In genomic region chr9:124831642-124832364, GRCh38 we compare ENCODE assay signal across 17 cellular contexts. TPM values are rescaled to one million over a fixed set of nuclear protein-coding genes. Genes with fewer than 3 reads are reported as not detected.
DNase-seq lines count a peak whose midpoint lies in the region; ATAC-seq and TF ChIP-seq lines count a peak whose summit lies in the region.
"Had no signal": no experiment of that assay in that cellular context is flagged by ENCODE, and none has a peak within 500 bp of the region (broad histone marks: within the 10 kb centered on the region; RNA-seq: fewer than 3 reads in every experiment).

No MANE protein-coding gene starts in this region.

- no peak for TF ChIP-seq POLR2A in body of pancreas (IDR thresholded peaks at IDR 0.05)

- no peaks in the 10 kb centered on the region; the same call in 1 of the 2 replicates for H3K9me3 ChIP-seq in BLaER1
- no peaks in the 10 kb centered on the region for H3K9me3 ChIP-seq in body of pancreas
- no peaks in the 10 kb centered on the region for H3K9me3 ChIP-seq in right cardiac atrium (ENCODE audit: control insufficient read depth, low read length)
- H3K9me3 ChIP-seq in psoas muscle, result no peaks in the 10 kb centered on the region

- intact Hi-C loops in body of pancreas (cut with DNase I) (no loop called here), right cardiac atrium (cut with DNase I) (no loop called here), psoas muscle (cut with DNase I) (no loop called here)

- no peak overlapping the region for H3K4me3 Mint-ChIP-seq in activated T-cell treated with anti-CD3 and anti-CD28 coated beads, Interleukin-2, amount 50 U/mL, for 72 hours
- H3K4me3 Mint-ChIP-seq in mesothelial cell of epicardium, result no peak overlapping the region
- H3K4me3 Mint-ChIP-seq: CD4-positive, CD25-positive, alpha-beta regulatory T cell; T-helper 2 cell treated with Interferon-gamma antibody and Interleukin-4, amounts not matched to agents 5 μg/mL and 100 μg/mL, for 36 hours had no signal

- H3K4me3 ChIP-seq in BLaER1 (no peak overlapping the region), body of pancreas (no peak overlapping the region), right cardiac atrium (ENCODE audit: low read length) (no peak overlapping the region), psoas muscle (no peak overlapping the region)

- no peaks in the 10 kb centered on the region for H3K36me3 Mint-ChIP-seq in activated T-cell treated with anti-CD3 and anti-CD28 coated beads, Interleukin-2, amount 50 U/mL, for 72 hours (ENCODE audit: insufficient read depth in 2 of 2)
- H3K36me3 Mint-ChIP-seq in mesothelial cell of epicardium, result no peaks in the 10 kb centered on the region
- H3K36me3 Mint-ChIP-seq: CD4-positive, CD25-positive, alpha-beta regulatory T cell had no signal

- H3K4me2 ChIP-seq in BLaER1, result peak overlapping the region; percentile 75

- DNase-seq in body of pancreas (peak; percentile 72 to 84 (median 81)), right cardiac atrium (peak; percentile 79 to 91 (median 91)), psoas muscle (peak; percentile 70 to 83), mesothelial cell of epicardium (ENCODE audit: low spot score in 2 of 2, unreplicated experiment in 2 of 2) (no peak)
- DNase-seq in activated T-cell treated with anti-CD3 and anti-CD28 coated beads, Interleukin-2, amount 50 U/mL, for 72 hours, result no peak
- DNase-seq: activated CD4-positive, alpha-beta T cell treated with anti-CD3 and anti-CD28 coated beads for 1 hour; CD4-positive, CD25-positive, alpha-beta regulatory T cell; cortex of kidney; KG1; stimulated activated CD4-positive, alpha-beta T cell treated with anti-CD3 and anti-CD28 coated beads, Interleukin-12 subunit alpha, Interleukin-12 subunit beta, amount 100 ng/mL, for 4 hours; stimulated activated naive CD4-positive, alpha-beta T cell had no signal

- H3K27ac ChIP-seq in BLaER1, result peak overlapping the region; percentile 28; the same call in 1 of the 2 replicates
- H3K27ac ChIP-seq in body of pancreas, result peak overlapping the region in 3 of 4 donors; percentile 41 to 72 (median 56)
- H3K27ac ChIP-seq in right cardiac atrium (ENCODE audit: low read length), result peak overlapping the region; percentile 100
- H3K27ac ChIP-seq in psoas muscle, result peak overlapping the region; percentile 73

- no peaks in the 10 kb centered on the region for H4K20me1 ChIP-seq in BLaER1

- H3K4me1 ChIP-seq in BLaER1 (peaks cover 53% of the 10 kb centered on the region), body of pancreas (peaks cover 43% of the 10 kb centered on the region), right cardiac atrium (ENCODE audit: control insufficient read depth, insufficient read depth, low read length) (peaks cover 16% of the 10 kb centered on the region), psoas muscle (peaks cover 27% of the 10 kb centered on the region)

- peak overlapping the region; percentile 43; the same call in 1 of the 2 replicates for H3K9ac ChIP-seq in BLaER1

- H3K4me1 Mint-ChIP-seq in activated T-cell treated with anti-CD3 and anti-CD28 coated beads, Interleukin-2, amount 50 U/mL, for 72 hours (ENCODE audit: low read depth), result no peaks in the 10 kb centered on the region
- H3K4me1 Mint-ChIP-seq in mesothelial cell of epicardium, result peaks cover 28% of the 10 kb centered on the region
- H3K4me1 Mint-ChIP-seq: CD4-positive, CD25-positive, alpha-beta regulatory T cell had no signal

- TF ChIP-seq CTCF in body of pancreas (IDR thresholded peaks at IDR 0.05), result no peak
- TF ChIP-seq CTCF in psoas muscle (IDR thresholded peaks at IDR 0.05), result no peak
- no peak for TF ChIP-seq CTCF in mesothelial cell of epicardium (IDR thresholded peaks at IDR 0.05; ENCODE audit: unreplicated experiment)

- H3K36me3 ChIP-seq in BLaER1 (no peaks in the 10 kb centered on the region), body of pancreas (replicated peaks in 1 of 2; ENCODE audit: insufficient read depth in 1 of 2, low read depth in 2 of 2) (no peaks in the 10 kb centered on the region), psoas muscle (ENCODE audit: insufficient read depth in 1 of 2, low read depth in 1 of 2) (no peaks in the 10 kb centered on the region)

- 44 to 53% methylated on average over 6 to 9 of the region's 9 CpGs for WGBS in body of pancreas, 2 donors
- whole genome bisulfite sequencing in right cardiac atrium, result 43% methylated on average over 9 of the region's 9 CpGs
- WGBS in psoas muscle, 3 donors, result 39 to 46% (median 41%) methylated on average over 9 of the region's 9 CpGs

- H3K9me3 Mint-ChIP-seq in activated T-cell treated with anti-CD3 and anti-CD28 coated beads, Interleukin-2, amount 50 U/mL, for 72 hours, result no peaks in the 10 kb centered on the region
- H3K9me3 Mint-ChIP-seq in mesothelial cell of epicardium, result no peaks in the 10 kb centered on the region
- H3K9me3 Mint-ChIP-seq: T-helper 2 cell treated with Interferon-gamma antibody and Interleukin-4, amounts not matched to agents 5 μg/mL and 100 μg/mL, for 36 hours had no signal

- no peak overlapping the region for H3K27ac Mint-ChIP-seq in activated T-cell treated with anti-CD3 and anti-CD28 coated beads, Interleukin-2, amount 50 U/mL, for 72 hours
- no peak overlapping the region for H3K27ac Mint-ChIP-seq in mesothelial cell of epicardium
- H3K27ac Mint-ChIP-seq: T-helper 2 cell treated with Interferon-gamma antibody and Interleukin-4, amounts not matched to agents 5 μg/mL and 100 μg/mL, for 36 hours had no signal

- H3K27me3 ChIP-seq in BLaER1 (no peaks in the 10 kb centered on the region), body of pancreas (no peaks in the 10 kb centered on the region), right cardiac atrium (ENCODE audit: control insufficient read depth, insufficient read depth) (no peaks in the 10 kb centered on the region), psoas muscle (ENCODE audit: insufficient read depth in 3 of 3, low read length in 2 of 3) (no peaks in the 10 kb centered on the region)

- ATAC-seq in body of pancreas, result peak; percentile 85
- ATAC-seq in right cardiac atrium, result peak; percentile 92 to 94
- peak; percentile 79 to 91 (median 88) for ATAC-seq in psoas muscle
- no peak for ATAC-seq in HG02981 (IDR thresholded peaks at IDR 0.05; ENCODE audit: unreplicated experiment)
- ATAC-seq in activated T-cell treated with anti-CD3 and anti-CD28 coated beads, Interleukin-2, amount 50 U/mL, for 72 hours (replicated peaks in 1 of 2), result no peak
- no peak for ATAC-seq in HG02571 (IDR thresholded peaks at IDR 0.05; ENCODE audit: unreplicated experiment)

- peaks cover 14% of the 10 kb centered on the region for H3K27me3 Mint-ChIP-seq in activated T-cell treated with anti-CD3 and anti-CD28 coated beads, Interleukin-2, amount 50 U/mL, for 72 hours (ENCODE audit: low read depth)
- H3K27me3 Mint-ChIP-seq in mesothelial cell of epicardium (ENCODE audit: low read depth), result no peaks in the 10 kb centered on the region

RNA-seq across cellular contexts. Expression of gene WDR38, which starts 21.5 kb away (rescaled TPM):
- total RNA-seq in body of pancreas (under 1 TPM in 1 of 2 donors, not detected in 1; 0.78 TPM), right cardiac atrium (not detected), psoas muscle (not detected), mesothelial cell of epicardium (not detected in 3 replicates)
- polyA plus RNA-seq in right cardiac atrium (0.09 TPM), psoas muscle (under 1 TPM in 1 of 3 donors, not detected in 2; 0.05 TPM)
- not detected for total RNA-seq in activated T-cell treated with anti-CD3 and anti-CD28 coated beads, Interleukin-2, amount 50 U/mL, for 72 hours
- total RNA-seq: astrocyte; CD4-positive, CD25-positive, alpha-beta regulatory T cell; mononuclear cell had no signal
- polyA plus RNA-seq: CD4-positive, CD25-positive, alpha-beta regulatory T cell had no signal

RNA-seq across cellular contexts. Expression of gene RPL35, which starts 30.0 kb away (rescaled TPM):
- total RNA-seq in body of pancreas (1,000 to 10,000 TPM; 1,031 to 1,035 TPM), right cardiac atrium (100 to 1,000 TPM; 696 to 797 (median 747) TPM), psoas muscle (1,000 to 10,000 TPM in 3 of 4 donors, 100 to 1,000 TPM in 1; 994 to 1,307 (median 1,134) TPM), mesothelial cell of epicardium (1,103 to 1,148 TPM (median 1,111 TPM) in 3 replicates)
- polyA plus RNA-seq in right cardiac atrium (2,205 TPM), psoas muscle (1,000 to 10,000 TPM; 2,957 to 4,666 (median 2,999) TPM)
- total RNA-seq in activated T-cell treated with anti-CD3 and anti-CD28 coated beads, Interleukin-2, amount 50 U/mL, for 72 hours, result 1,000 to 10,000 TPM; 1,754 to 1,822 TPM

RNA-seq across cellular contexts. Expression of gene ARPC5L, which starts 30.1 kb away (rescaled TPM):
- total RNA-seq in body of pancreas (10 to 100 TPM; 14.5 to 21.8 TPM), right cardiac atrium (10 to 100 TPM; 31.9 to 37.7 (median 34.9) TPM), psoas muscle (10 to 100 TPM; 32.3 to 54.9 (median 47.7) TPM), mesothelial cell of epicardium (26.1 to 28.5 TPM (median 28.0 TPM) in 3 replicates)
- polyA plus RNA-seq in right cardiac atrium (40.8 TPM), psoas muscle (100 to 1,000 TPM in 1 of 3 donors, 10 to 100 TPM in 2; 47.0 to 165 (median 96.4) TPM)
- 100 to 1,000 TPM; 116 to 125 TPM for total RNA-seq in activated T-cell treated with anti-CD3 and anti-CD28 coated beads, Interleukin-2, amount 50 U/mL, for 72 hours

RNA-seq across cellular contexts. Expression of gene OLFML2A, which starts 54.9 kb away (rescaled TPM):
- total RNA-seq in body of pancreas, result 1 to 10 TPM; 4.4 to 5.3 TPM
- total RNA-seq in right cardiac atrium, result 10 to 100 TPM; 27.4 to 34.4 (median 30.8) TPM
- polyA plus RNA-seq in right cardiac atrium, result 15.1 TPM
- 10 to 100 TPM in 3 of 4 donors, 1 to 10 TPM in 1; 7.1 to 30.3 (median 13.2) TPM for total RNA-seq in psoas muscle
- polyA plus RNA-seq in psoas muscle, result 1 to 10 TPM; 3.0 to 5.1 (median 4.0) TPM
- total RNA-seq in activated T-cell treated with anti-CD3 and anti-CD28 coated beads, Interleukin-2, amount 50 U/mL, for 72 hours, result not detected
- 36.1 to 37.4 TPM (median 37.1 TPM) in 3 replicates for total RNA-seq in mesothelial cell of epicardium
- total RNA-seq: CD4-positive, CD25-positive, alpha-beta regulatory T cell had no signal
- polyA plus RNA-seq: CD4-positive, CD25-positive, alpha-beta regulatory T cell had no signal

Comparison
In these comparisons a context has a peak if more than half of its experiments do, and no peak if none do; other contexts are left out.
1. H3K27ac ChIP-seq: peak in every context shown above with its lines; median percentile 100 in right cardiac atrium; 73 in psoas muscle; 56 in body of pancreas; 28 in BLaER1.
2. ATAC-seq: peak in body of pancreas (single experiment), right cardiac atrium (2 of 2) and psoas muscle (4 of 4); none in HG02981 (single experiment), activated T-cell treated with anti-CD3 and anti-CD28 coated beads, Interleukin-2, amount 50 U/mL, for 72 hours (0 of 2) and HG02571 (single experiment).
3. DNase-seq: peak in body of pancreas (4 of 4), right cardiac atrium (3 of 3) and psoas muscle (2 of 2); none in activated T-cell treated with anti-CD3 and anti-CD28 coated beads, Interleukin-2, amount 50 U/mL, for 72 hours (0 of 2) and mesothelial cell of epicardium (0 of 2).